Comparison of ENCODE assay signal across 2 cellular contexts in the genomic region with DNA sequence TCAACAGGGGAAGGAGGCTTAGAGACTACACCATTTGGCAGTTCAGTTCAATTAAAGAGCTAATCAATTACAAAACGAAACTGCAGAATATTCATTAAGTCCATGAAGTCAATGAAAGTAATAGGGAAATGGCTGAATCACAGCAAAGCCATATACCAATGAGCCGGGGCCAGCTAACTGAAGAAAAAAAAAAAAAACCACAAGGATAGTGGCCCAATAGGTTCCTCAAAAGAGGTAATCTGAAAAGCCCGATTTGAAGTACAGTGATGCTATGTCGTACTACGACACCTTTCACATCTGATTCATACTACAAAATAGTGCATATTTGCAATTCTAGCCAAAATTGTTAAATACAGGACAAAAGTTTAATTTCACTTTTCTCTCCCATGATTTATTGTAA.
TF ChIP-seq lines count a peak whose summit lies in the region.

No MANE protein-coding gene starts in this region.

TF ChIP-seq in IMR-90, 13 proteins besides CTCF, POLR2A, EP300 and RAD21:
- TF ChIP-seq BHLHE40 (IDR thresholded peaks at IDR 0.05; ENCODE audit: low read depth, low read length) (no peak), MXI1 (IDR thresholded peaks at IDR 0.05; ENCODE audit: borderline replicate concordance, low read depth, low read length) (no peak), CHD1 (IDR thresholded peaks at IDR 0.05; ENCODE audit: low read depth, low read length) (no peak), RFX5 (IDR thresholded peaks at IDR 0.05; ENCODE audit: low read depth, low read length) (no peak), FOS (IDR thresholded peaks at IDR 0.05; ENCODE audit: low read depth, low read length) (no peak), CEBPB (IDR thresholded peaks at IDR 0.05; ENCODE audit: low read depth, low read length) (no peak), SMC3 (IDR thresholded peaks at IDR 0.05; ENCODE audit: low read depth, low read length) (no peak), MAZ (IDR thresholded peaks at IDR 0.05; ENCODE audit: borderline replicate concordance, low read depth, low read length) (no peak), NFE2L2 (IDR thresholded peaks at IDR 0.05; ENCODE audit: low read depth, low read length) (no peak), MAFK (IDR thresholded peaks at IDR 0.05; ENCODE audit: low read depth, low read length) (no peak), RCOR1 (IDR thresholded peaks at IDR 0.05; ENCODE audit: insufficient replicate concordance, low read length) (no peak)
- TF ChIP-seq, protein P1, sequence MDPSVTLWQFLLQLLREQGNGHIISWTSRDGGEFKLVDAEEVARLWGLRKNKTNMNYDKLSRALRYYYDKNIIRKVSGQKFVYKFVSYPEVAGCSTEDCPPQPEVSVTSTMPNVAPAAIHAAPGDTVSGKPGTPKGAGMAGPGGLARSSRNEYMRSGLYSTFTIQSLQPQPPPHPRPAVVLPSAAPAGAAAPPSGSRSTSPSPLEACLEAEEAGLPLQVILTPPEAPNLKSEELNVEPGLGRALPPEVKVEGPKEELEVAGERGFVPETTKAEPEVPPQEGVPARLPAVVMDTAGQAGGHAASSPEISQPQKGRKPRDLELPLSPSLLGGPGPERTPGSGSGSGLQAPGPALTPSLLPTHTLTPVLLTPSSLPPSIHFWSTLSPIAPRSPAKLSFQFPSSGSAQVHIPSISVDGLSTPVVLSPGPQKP (IDR thresholded peaks at IDR 0.05; ENCODE audit: borderline replicate concordance, low read depth, low read length) = no peak
- TF ChIP-seq, protein P2, sequence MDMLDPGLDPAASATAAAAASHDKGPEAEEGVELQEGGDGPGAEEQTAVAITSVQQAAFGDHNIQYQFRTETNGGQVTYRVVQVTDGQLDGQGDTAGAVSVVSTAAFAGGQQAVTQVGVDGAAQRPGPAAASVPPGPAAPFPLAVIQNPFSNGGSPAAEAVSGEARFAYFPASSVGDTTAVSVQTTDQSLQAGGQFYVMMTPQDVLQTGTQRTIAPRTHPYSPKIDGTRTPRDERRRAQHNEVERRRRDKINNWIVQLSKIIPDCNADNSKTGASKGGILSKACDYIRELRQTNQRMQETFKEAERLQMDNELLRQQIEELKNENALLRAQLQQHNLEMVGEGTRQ (IDR thresholded peaks at IDR 0.05; ENCODE audit: low read depth, low read length) = no peak

TF ChIP-seq in neural cell, 6 proteins besides CTCF, POLR2A, EP300 and RAD21:
- no peak for TF ChIP-seq SMC3 (conservative IDR thresholded peaks at IDR 0.05; ENCODE audit: poor library complexity)
- TF ChIP-seq, protein P3, sequence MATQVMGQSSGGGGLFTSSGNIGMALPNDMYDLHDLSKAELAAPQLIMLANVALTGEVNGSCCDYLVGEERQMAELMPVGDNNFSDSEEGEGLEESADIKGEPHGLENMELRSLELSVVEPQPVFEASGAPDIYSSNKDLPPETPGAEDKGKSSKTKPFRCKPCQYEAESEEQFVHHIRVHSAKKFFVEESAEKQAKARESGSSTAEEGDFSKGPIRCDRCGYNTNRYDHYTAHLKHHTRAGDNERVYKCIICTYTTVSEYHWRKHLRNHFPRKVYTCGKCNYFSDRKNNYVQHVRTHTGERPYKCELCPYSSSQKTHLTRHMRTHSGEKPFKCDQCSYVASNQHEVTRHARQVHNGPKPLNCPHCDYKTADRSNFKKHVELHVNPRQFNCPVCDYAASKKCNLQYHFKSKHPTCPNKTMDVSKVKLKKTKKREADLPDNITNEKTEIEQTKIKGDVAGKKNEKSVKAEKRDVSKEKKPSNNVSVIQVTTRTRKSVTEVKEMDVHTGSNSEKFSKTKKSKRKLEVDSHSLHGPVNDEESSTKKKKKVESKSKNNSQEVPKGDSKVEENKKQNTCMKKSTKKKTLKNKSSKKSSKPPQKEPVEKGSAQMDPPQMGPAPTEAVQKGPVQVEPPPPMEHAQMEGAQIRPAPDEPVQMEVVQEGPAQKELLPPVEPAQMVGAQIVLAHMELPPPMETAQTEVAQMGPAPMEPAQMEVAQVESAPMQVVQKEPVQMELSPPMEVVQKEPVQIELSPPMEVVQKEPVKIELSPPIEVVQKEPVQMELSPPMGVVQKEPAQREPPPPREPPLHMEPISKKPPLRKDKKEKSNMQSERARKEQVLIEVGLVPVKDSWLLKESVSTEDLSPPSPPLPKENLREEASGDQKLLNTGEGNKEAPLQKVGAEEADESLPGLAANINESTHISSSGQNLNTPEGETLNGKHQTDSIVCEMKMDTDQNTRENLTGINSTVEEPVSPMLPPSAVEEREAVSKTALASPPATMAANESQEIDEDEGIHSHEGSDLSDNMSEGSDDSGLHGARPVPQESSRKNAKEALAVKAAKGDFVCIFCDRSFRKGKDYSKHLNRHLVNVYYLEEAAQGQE (IDR thresholded peaks at IDR 0.05; ENCODE audit: borderline replicate concordance) = no peak
- TF ChIP-seq TAF1 (IDR thresholded peaks at IDR 0.05; ENCODE audit: low read depth) = no peak
- no peak for TF ChIP-seq POLR2AphosphoS5 (IDR thresholded peaks at IDR 0.05)
- no peak for TF ChIP-seq MXI1 (conservative IDR thresholded peaks at IDR 0.05; ENCODE audit: poor library complexity, severe bottlenecking)
- TF ChIP-seq EZH2 (IDR thresholded peaks at IDR 0.05; ENCODE audit: borderline replicate concordance, insufficient read depth, low read length, poor library complexity, severe bottlenecking) = no peak
